Comparison of ENCODE assay signal across 3 cellular contexts in the genomic region with DNA sequence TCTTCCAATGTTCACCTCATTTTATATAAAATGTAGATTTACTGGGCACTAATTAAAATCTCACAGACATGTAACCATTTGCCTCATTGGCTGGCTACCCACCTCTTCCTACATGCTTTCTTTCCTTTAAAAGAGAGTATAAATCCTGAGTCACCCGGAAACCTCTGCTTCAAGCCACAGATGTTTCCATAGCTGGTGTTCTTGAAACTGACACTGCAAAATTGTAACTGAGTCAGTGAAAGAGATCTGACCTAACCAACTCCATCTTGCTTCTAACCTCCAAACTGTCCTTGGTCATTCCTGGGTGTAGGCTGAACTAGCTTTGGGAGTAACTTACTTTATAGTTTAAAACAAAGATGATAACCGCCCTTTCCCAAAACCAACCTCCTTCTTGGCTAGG.
TF ChIP-seq lines count a peak whose summit lies in the region.

No MANE protein-coding gene starts in this region.

TF ChIP-seq in GM23338, 12 proteins besides CTCF, POLR2A, EP300 and RAD21 (continues in another document):
- TF ChIP-seq JUNB (IDR thresholded peaks at IDR 0.05; ENCODE audit: unreplicated experiment) = no peak
- no peak for TF ChIP-seq STAT1 (IDR thresholded peaks at IDR 0.05; ENCODE audit: unreplicated experiment)
- TF ChIP-seq EZH2phosphoT487 (IDR thresholded peaks at IDR 0.05; ENCODE audit: unreplicated experiment) = no peak
- no peak for TF ChIP-seq EZH2 (IDR thresholded peaks at IDR 0.05; ENCODE audit: low read depth, unreplicated experiment)
- TF ChIP-seq, protein P1, sequence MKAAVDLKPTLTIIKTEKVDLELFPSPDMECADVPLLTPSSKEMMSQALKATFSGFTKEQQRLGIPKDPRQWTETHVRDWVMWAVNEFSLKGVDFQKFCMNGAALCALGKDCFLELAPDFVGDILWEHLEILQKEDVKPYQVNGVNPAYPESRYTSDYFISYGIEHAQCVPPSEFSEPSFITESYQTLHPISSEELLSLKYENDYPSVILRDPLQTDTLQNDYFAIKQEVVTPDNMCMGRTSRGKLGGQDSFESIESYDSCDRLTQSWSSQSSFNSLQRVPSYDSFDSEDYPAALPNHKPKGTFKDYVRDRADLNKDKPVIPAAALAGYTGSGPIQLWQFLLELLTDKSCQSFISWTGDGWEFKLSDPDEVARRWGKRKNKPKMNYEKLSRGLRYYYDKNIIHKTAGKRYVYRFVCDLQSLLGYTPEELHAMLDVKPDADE (IDR thresholded peaks at IDR 0.05) = no peak
- TF ChIP-seq NANOG (IDR thresholded peaks at IDR 0.05; ENCODE audit: borderline replicate concordance) = no peak
- TF ChIP-seq ZNF331 (CRISPR knock-in tag; IDR thresholded peaks at IDR 0.05; ENCODE audit: low read depth) = no peak
- no peak for TF ChIP-seq POLR2AphosphoS5 (IDR thresholded peaks at IDR 0.05; ENCODE audit: low read depth)
- TF ChIP-seq REST (IDR thresholded peaks at IDR 0.05; ENCODE audit: unreplicated experiment) = no peak
- TF ChIP-seq CREB1 (CRISPR knock-in tag; IDR thresholded peaks at IDR 0.05; ENCODE audit: low read depth) = no peak
- TF ChIP-seq ZNF114 (CRISPR knock-in tag; IDR thresholded peaks at IDR 0.05) = no peak

TF ChIP-seq in H1, 55 proteins besides CTCF, POLR2A, EP300 and RAD21:
- no peak for TF ChIP-seq BRCA1 (IDR thresholded peaks at IDR 0.05; ENCODE audit: low read depth, low read length)
- TF ChIP-seq KDM4A (IDR thresholded peaks at IDR 0.05; ENCODE audit: low read depth, low read length, severe bottlenecking) = no peak
- TF ChIP-seq NANOG (IDR thresholded peaks at IDR 0.05; ENCODE audit: insufficient read depth, low read depth, low read length, poor library complexity, severe bottlenecking) = no peak
- no peak for TF ChIP-seq BACH1 (IDR thresholded peaks at IDR 0.05; ENCODE audit: low read length)
- no peak for TF ChIP-seq SP4 (IDR thresholded peaks at IDR 0.05; ENCODE audit: low read length)
- no peak for TF ChIP-seq TBP (IDR thresholded peaks at IDR 0.05; ENCODE audit: low read depth, low read length)
- no peak for TF ChIP-seq TAF7 (optimal IDR thresholded peaks at IDR 0.05; ENCODE audit: borderline replicate concordance, low read depth, low read length)
- no peak for TF ChIP-seq HDAC6 (IDR thresholded peaks at IDR 0.05; ENCODE audit: low read depth, low read length)
- no peak for TF ChIP-seq E2F6 (IDR thresholded peaks at IDR 0.05)
- TF ChIP-seq EZH2 (IDR thresholded peaks at IDR 0.05; ENCODE audit: low read depth, low read length, severe bottlenecking) = no peak
- TF ChIP-seq KDM1A (IDR thresholded peaks at IDR 0.05; ENCODE audit: borderline replicate concordance, low read length) = no peak
- no peak for TF ChIP-seq RFX5 (IDR thresholded peaks at IDR 0.05; ENCODE audit: borderline replicate concordance, low read depth, low read length)
- TF ChIP-seq USF2 (IDR thresholded peaks at IDR 0.05; ENCODE audit: low read length) = no peak
- no peak for TF ChIP-seq SP2 (IDR thresholded peaks at IDR 0.05; ENCODE audit: low read length)
TF ChIP-seq in H1: peak in this region for 0.

TF ChIP-seq in HEK293T, 16 proteins besides CTCF, POLR2A, EP300 and RAD21:
- TF ChIP-seq FOXM1 (IDR thresholded peaks at IDR 0.05; ENCODE audit: borderline replicate concordance) (no peak), ELF4 (IDR thresholded peaks at IDR 0.05) (no peak), LEF1 (IDR thresholded peaks at IDR 0.05; ENCODE audit: borderline replicate concordance) (no peak), SUZ12 (IDR thresholded peaks at IDR 0.05) (no peak)
